1 cellular context compared by ENCODE assay signal in the genomic region with DNA sequence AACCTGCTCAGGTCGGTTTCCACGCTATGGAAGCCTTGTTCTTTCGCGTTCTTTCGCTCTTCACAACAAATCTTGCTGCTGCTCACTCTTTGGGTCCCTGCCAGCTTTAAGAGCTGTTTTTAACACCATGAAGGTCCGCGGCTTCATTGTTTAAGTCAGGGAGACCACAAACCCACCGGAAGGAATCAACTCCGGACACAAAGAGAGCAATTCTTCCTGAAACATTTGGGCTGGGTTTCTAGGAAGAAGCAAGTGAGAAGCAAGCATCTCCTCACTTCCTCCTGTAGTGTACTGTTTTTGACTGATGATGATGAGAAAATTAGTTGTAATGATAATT.
TF ChIP-seq lines count a peak whose summit lies in the region.

No MANE protein-coding gene starts in this region.

TF ChIP-seq in K562, 482 proteins besides CTCF, POLR2A, EP300 and RAD21:
- 0 out of 2 replicates have a peak, but pooled peaks have one; percentile 32 for TF ChIP-seq CC2D1A (IDR thresholded peaks at IDR 0.05)
- TF ChIP-seq, protein P1, sequence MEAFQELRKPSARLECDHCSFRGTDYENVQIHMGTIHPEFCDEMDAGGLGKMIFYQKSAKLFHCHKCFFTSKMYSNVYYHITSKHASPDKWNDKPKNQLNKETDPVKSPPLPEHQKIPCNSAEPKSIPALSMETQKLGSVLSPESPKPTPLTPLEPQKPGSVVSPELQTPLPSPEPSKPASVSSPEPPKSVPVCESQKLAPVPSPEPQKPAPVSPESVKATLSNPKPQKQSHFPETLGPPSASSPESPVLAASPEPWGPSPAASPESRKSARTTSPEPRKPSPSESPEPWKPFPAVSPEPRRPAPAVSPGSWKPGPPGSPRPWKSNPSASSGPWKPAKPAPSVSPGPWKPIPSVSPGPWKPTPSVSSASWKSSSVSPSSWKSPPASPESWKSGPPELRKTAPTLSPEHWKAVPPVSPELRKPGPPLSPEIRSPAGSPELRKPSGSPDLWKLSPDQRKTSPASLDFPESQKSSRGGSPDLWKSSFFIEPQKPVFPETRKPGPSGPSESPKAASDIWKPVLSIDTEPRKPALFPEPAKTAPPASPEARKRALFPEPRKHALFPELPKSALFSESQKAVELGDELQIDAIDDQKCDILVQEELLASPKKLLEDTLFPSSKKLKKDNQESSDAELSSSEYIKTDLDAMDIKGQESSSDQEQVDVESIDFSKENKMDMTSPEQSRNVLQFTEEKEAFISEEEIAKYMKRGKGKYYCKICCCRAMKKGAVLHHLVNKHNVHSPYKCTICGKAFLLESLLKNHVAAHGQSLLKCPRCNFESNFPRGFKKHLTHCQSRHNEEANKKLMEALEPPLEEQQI (IDR thresholded peaks at IDR 0.05), result 0 out of 2 replicates have a peak, but pooled peaks have one; percentile 2
- no peak for TF ChIP-seq GTF2A2 (tag; IDR thresholded peaks at IDR 0.05)
- no peak for TF ChIP-seq ASH1L (IDR thresholded peaks at IDR 0.05; ENCODE audit: borderline replicate concordance, low read depth, partially characterized antibody)
- no peak for TF ChIP-seq PCBP1 (IDR thresholded peaks at IDR 0.05; ENCODE audit: low read depth, low read length, poor library complexity, severe bottlenecking)
- TF ChIP-seq, protein P2, sequence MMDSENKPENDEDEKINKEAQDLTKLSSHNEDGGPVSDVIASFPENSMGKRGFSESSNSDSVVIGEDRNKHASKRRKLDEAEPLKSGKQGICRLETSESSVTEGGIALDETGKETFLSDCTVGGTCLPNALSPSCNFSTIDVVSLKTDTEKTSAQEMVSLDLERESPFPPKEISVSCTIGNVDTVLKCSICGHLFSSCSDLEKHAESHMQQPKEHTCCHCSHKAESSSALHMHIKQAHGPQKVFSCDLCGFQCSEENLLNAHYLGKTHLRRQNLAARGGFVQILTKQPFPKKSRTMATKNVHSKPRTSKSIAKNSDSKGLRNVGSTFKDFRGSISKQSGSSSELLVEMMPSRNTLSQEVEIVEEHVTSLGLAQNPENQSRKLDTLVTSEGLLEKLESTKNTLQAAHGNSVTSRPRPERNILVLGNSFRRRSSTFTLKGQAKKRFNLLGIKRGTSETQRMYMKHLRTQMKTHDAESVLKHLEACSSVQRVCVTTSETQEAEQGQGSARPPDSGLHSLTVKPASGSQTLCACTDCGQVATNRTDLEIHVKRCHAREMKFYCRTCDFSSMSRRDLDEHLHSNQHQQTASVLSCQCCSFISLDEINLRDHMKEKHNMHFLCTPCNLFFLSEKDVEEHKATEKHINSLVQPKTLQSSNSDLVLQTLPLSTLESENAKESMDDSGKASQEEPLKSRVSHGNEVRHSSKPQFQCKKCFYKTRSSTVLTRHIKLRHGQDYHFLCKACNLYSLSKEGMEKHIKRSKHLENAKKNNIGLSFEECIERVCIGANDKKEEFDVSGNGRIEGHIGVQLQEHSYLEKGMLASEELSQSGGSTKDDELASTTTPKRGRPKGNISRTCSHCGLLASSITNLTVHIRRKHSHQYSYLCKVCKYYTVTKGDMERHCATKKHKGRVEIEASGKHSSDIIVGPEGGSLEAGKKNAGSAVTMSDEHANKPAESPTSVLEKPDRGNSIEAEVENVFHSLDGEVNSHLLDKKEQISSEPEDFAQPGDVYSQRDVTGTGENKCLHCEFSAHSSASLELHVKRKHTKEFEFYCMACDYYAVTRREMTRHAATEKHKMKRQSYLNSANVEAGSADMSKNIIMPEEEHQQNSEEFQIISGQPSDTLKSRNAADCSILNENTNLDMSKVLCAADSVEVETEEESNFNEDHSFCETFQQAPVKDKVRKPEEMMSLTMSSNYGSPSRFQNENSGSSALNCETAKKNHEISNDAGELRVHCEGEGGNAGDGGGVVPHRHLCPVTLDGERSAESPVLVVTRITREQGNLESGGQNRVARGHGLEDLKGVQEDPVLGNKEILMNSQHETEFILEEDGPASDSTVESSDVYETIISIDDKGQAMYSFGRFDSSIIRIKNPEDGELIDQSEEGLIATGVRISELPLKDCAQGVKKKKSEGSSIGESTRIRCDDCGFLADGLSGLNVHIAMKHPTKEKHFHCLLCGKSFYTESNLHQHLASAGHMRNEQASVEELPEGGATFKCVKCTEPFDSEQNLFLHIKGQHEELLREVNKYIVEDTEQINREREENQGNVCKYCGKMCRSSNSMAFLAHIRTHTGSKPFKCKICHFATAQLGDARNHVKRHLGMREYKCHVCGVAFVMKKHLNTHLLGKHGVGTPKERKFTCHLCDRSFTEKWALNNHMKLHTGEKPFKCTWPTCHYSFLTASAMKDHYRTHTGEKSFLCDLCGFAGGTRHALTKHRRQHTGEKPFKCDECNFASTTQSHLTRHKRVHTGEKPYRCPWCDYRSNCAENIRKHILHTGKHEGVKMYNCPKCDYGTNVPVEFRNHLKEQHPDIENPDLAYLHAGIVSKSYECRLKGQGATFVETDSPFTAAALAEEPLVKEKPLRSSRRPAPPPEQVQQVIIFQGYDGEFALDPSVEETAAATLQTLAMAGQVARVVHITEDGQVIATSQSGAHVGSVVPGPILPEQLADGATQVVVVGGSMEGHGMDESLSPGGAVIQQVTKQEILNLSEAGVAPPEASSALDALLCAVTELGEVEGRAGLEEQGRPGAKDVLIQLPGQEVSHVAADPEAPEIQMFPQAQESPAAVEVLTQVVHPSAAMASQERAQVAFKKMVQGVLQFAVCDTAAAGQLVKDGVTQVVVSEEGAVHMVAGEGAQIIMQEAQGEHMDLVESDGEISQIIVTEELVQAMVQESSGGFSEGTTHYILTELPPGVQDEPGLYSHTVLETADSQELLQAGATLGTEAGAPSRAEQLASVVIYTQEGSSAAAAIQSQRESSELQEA (IDR thresholded peaks at IDR 0.05; ENCODE audit: low read depth), result no peak
- TF ChIP-seq, protein P3, sequence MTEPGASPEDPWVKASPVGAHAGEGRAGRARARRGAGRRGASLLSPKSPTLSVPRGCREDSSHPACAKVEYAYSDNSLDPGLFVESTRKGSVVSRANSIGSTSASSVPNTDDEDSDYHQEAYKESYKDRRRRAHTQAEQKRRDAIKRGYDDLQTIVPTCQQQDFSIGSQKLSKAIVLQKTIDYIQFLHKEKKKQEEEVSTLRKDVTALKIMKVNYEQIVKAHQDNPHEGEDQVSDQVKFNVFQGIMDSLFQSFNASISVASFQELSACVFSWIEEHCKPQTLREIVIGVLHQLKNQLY (CRISPR knock-in tag; conservative IDR thresholded peaks at IDR 0.05), result no peak
- TF ChIP-seq ARNT (IDR thresholded peaks at IDR 0.05), result no peak
- TF ChIP-seq SP1 (CRISPR knock-in tag; IDR thresholded peaks at IDR 0.05), result no peak
- no peak for TF ChIP-seq PYGO2 (tag; IDR thresholded peaks at IDR 0.05)
- TF ChIP-seq, protein P4, sequence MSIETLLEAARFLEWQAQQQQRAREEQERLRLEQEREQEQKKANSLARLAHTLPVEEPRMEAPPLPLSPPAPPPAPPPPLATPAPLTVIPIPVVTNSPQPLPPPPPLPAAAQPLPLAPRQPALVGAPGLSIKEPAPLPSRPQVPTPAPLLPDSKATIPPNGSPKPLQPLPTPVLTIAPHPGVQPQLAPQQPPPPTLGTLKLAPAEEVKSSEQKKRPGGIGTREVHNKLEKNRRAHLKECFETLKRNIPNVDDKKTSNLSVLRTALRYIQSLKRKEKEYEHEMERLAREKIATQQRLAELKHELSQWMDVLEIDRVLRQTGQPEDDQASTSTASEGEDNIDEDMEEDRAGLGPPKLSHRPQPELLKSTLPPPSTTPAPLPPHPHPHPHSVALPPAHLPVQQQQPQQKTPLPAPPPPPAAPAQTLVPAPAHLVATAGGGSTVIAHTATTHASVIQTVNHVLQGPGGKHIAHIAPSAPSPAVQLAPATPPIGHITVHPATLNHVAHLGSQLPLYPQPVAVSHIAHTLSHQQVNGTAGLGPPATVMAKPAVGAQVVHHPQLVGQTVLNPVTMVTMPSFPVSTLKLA (conservative IDR thresholded peaks at IDR 0.05), result no peak
- TF ChIP-seq KDM5B (IDR thresholded peaks at IDR 0.05; ENCODE audit: insufficient replicate concordance, low read depth, low read length), result no peak
- TF ChIP-seq MTA1 (IDR thresholded peaks at IDR 0.05; ENCODE audit: borderline replicate concordance), result no peak
- TF ChIP-seq, protein P5, sequence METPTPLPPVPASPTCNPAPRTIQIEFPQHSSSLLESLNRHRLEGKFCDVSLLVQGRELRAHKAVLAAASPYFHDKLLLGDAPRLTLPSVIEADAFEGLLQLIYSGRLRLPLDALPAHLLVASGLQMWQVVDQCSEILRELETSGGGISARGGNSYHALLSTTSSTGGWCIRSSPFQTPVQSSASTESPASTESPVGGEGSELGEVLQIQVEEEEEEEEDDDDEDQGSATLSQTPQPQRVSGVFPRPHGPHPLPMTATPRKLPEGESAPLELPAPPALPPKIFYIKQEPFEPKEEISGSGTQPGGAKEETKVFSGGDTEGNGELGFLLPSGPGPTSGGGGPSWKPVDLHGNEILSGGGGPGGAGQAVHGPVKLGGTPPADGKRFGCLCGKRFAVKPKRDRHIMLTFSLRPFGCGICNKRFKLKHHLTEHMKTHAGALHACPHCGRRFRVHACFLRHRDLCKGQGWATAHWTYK (CRISPR knock-in tag; IDR thresholded peaks at IDR 0.05), result no peak
- TF ChIP-seq NFATC3 (IDR thresholded peaks at IDR 0.05), result no peak
